Comparison of ENCODE assay signal across 8 cellular contexts in genomic region chr21:22575165-22575584, GRCh38.
DNase-seq lines count a peak whose midpoint lies in the region; ATAC-seq and TF ChIP-seq lines count a peak whose summit lies in the region.

No MANE protein-coding gene starts in this region.

- TF ChIP-seq POLR2A in tibial nerve (IDR thresholded peaks at IDR 0.05): no peak

- ATAC-seq in GM19467 (IDR thresholded peaks at IDR 0.05; ENCODE audit: unreplicated experiment) (no peak), GM19397 (IDR thresholded peaks at IDR 0.05; ENCODE audit: unreplicated experiment) (no peak)

- no peaks in the 10 kb centered on the region for H3K36me3 ChIP-seq in SJCRH30
- no peaks in the 10 kb centered on the region for H3K36me3 ChIP-seq in tibial nerve

- H3K27me3 ChIP-seq in SJCRH30: no peaks in the 10 kb centered on the region
- no peaks in the 10 kb centered on the region for H3K27me3 ChIP-seq in tibial nerve

- H3K4me3 ChIP-seq in SJCRH30 (no peak overlapping the region), tibial nerve (no peak overlapping the region)

- no peaks in the 10 kb centered on the region for H3K4me1 ChIP-seq in SJCRH30
- no peaks in the 10 kb centered on the region for H3K4me1 ChIP-seq in tibial nerve

- H3K9me3 ChIP-seq in SJCRH30 (replicated peaks) (no peaks in the 10 kb centered on the region), tibial nerve (no peaks in the 10 kb centered on the region)

- no peak for TF ChIP-seq EP300 in tibial nerve (IDR thresholded peaks at IDR 0.05)

- TF ChIP-seq CTCF in tibial nerve (IDR thresholded peaks at IDR 0.05): peak in 1 of 5 experiments; percentile 11

- no peak overlapping the region for H3K27ac ChIP-seq in SJCRH30
- no peak overlapping the region for H3K27ac ChIP-seq in tibial nerve

- DNase-seq in Daoy (ENCODE audit: low read depth): peak; percentile 9
- DNase-seq in NAMALWA (ENCODE audit: low spot score): peak; percentile 88
- peak; percentile 17 to 53 for DNase-seq in SJCRH30
- DNase-seq in medulla oblongata (ENCODE audit: extremely low spot score): peak; percentile 6
- no peak for DNase-seq in DMS153 treated with DMSO at 0.1 percent for 48 hours (lab: John Stamatoyannopoulos, UW; ENCODE audit: unreplicated experiment)
- no peak for DNase-seq in tibial nerve (ENCODE audit: low spot score in 2 of 2)

- 13 to 27% methylated on average over 5 of the region's 5 CpGs for WGBS in tibial nerve, 2 donors

Comparison
In these comparisons a context has a peak if more than half of its experiments do, and no peak if none do; other contexts are left out.
1. DNase-seq: peak in Daoy (single experiment), NAMALWA (single experiment), SJCRH30 (2 of 2) and medulla oblongata (single experiment); none in DMS153 treated with DMSO at 0.1 percent for 48 hours (single experiment) and tibial nerve (0 of 2).